In genomic region chr9:126658201-126658600, GRCh38 we compare ENCODE assay signal across 24 cellular contexts. TPM values are rescaled to one million over a fixed set of nuclear protein-coding genes. Genes with fewer than 3 reads are reported as not detected.
"Had no signal": no experiment of that assay in that cellular context is flagged by ENCODE, and none has a peak within 500 bp of the region (broad histone marks: within the 10 kb centered on the region; RNA-seq: fewer than 3 reads in every experiment).

No MANE protein-coding gene starts in this region.

- FAIRE-seq: HTR-8/SVneo had no signal

- H3K4me3 ChIP-seq: SK-N-MC had no signal

- H3K27ac ChIP-seq: HL-60, RWPE1, SK-N-MC had no signal

- ATAC-seq: Panc1, PC-3 had no signal

- DNase-seq: KBM-7, MV-4-11, NCI-H1048, NCI-H1105, NCI-H1417, NCI-H1436 treated with DMSO at 0.1 percent for 48 hours, NCI-H1694, NCI-H2029, NCI-H2081 treated with DMSO at 0.1 percent for 48 hours, NCI-H2171 treated with DMSO at 0.1 percent for 48 hours, NCI-H345, NCI-H446 treated with DMSO at 0.1 percent for 48 hours, NCI-H510A treated with DMSO at 0.1 percent for 48 hours, NCI-H526, PC-3, SHP77 had no signal

RNA-seq across cellular contexts. Expression of gene LMX1B, which starts 44.5 kb away (rescaled TPM):
- total RNA-seq: LHCN-M2; OCI-LY7; T-helper 1 cell treated with Interleukin-12 subunit alpha and Interleukin-12 subunit beta and Interleukin-4 antibody, amounts not matched to agents 30 ng/mL and 1 ng/mL, for 36 hours had no signal
